29 cellular contexts compared by ENCODE assay signal in the genomic region with DNA sequence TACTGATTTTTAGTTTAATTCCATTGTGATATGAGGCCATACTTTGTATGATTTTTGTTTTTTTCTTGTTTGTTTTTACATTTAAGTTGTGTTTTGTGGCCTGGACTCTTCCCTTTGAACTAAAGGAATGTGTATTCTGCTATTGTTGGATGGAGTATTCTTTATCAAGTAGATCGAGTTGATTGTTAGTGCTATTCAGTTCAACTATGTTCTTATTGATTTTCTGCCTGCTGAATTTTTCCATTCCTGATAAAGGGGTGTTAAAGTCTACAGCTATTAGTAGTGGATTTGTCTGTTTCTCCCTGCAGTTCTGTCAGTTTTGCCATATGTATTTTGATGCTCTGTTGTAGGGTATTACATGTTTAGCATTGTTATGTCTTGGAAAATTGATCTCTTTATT. TPM values are rescaled to one million over a fixed set of nuclear protein-coding genes. Genes with fewer than 3 reads are reported as not detected.
"Had no signal": no experiment of that assay in that cellular context is flagged by ENCODE, and none has a peak within 500 bp of the region (broad histone marks: within the 10 kb centered on the region; RNA-seq: fewer than 3 reads in every experiment).

No MANE protein-coding gene starts in this region.

- H3K4me3 Mint-ChIP-seq: activated CD4-positive, alpha-beta T cell treated with anti-CD3 and anti-CD28 coated beads, Interleukin-2, amount 10 ng/mL, durations not matched to agents 7 days and 5 days; activated CD8-positive, alpha-beta T cell treated with anti-CD3 and anti-CD28 coated beads, Interleukin-2, amount 10 ng/mL, durations not matched to agents 7 days and 5 days; activated T-cell treated with anti-CD3 and anti-CD28 coated beads, Interleukin-2, amount 50 U/mL, for 24 hours; T-helper 1 cell treated with Interleukin-12 subunit alpha and Interleukin-12 subunit beta and Interleukin-4 antibody, amounts not matched to agents 30 μg/mL and 1 μg/mL, for 36 hours; T-helper 2 cell treated with Interferon-gamma antibody and Interleukin-4, amounts not matched to agents 5 μg/mL and 100 μg/mL, for 36 hours had no signal

- H3K27me3 Mint-ChIP-seq: activated CD4-positive, alpha-beta T cell treated with anti-CD3 and anti-CD28 coated beads, Interleukin-2, amount 10 ng/mL, durations not matched to agents 7 days and 5 days; activated T-cell treated with anti-CD3 and anti-CD28 coated beads, Interleukin-2, amount 50 U/mL, for 24 hours had no signal

- DNase-seq: activated CD4-positive, alpha-beta T cell treated with anti-CD3 and anti-CD28 coated beads, Interleukin-2, amount 10 ng/mL, durations not matched to agents 7 days and 5 days; activated CD4-positive, alpha-beta T cell treated with anti-CD3 and anti-CD28 coated beads, Interleukin-2, amount 50 U/mL, for 48 hours; activated CD8-positive, alpha-beta T cell treated with anti-CD3 and anti-CD28 coated beads, Interleukin-2, amount 10 ng/mL, durations not matched to agents 7 days and 5 days; activated effector memory CD4-positive, alpha-beta T cell treated with anti-CD3 and anti-CD28 coated beads, Interleukin-2, amount 50 U/mL, for 16 hours; activated naive CD4-positive, alpha-beta T cell; activated T-cell treated with anti-CD3 and anti-CD28 coated beads, Interleukin-2, amount 50 U/mL, for 24 hours; amniotic stem cell; Kasumi-1; KBM-7; MG63; NCI-H1092; NCI-H1436 treated with DMSO at 0.1 percent for 48 hours; NCI-H1694 treated with DMSO at 0.1 percent for 48 hours; NCI-H2029; NCI-H510A; NCI-H526; NCI-H748 treated with DMSO at 0.1 percent for 48 hours; NK-92 treated with Interleukin-12 subunit alpha and Interleukin-12 subunit beta, amount 100 ng/mL, for 24 hours; PC-3; Peyer's patch; RPMI8226; SHP77 treated with DMSO at 0.1 percent for 48 hours; SK-N-SH had no signal

- ATAC-seq: activated CD8-positive, alpha-beta T cell treated with anti-CD3 and anti-CD28 coated beads, Interleukin-2, amount 10 ng/mL, durations not matched to agents 7 days and 5 days; activated naive CD4-positive, alpha-beta T cell treated with anti-CD3 and anti-CD28 coated beads, Interleukin-2, amount 50 U/mL, for 72 hours; PC-3 had no signal

- H3K27ac Mint-ChIP-seq: activated CD4-positive, alpha-beta T cell treated with anti-CD3 and anti-CD28 coated beads, Interleukin-2, amount 10 ng/mL, durations not matched to agents 7 days and 5 days; activated CD8-positive, alpha-beta T cell treated with anti-CD3 and anti-CD28 coated beads, Interleukin-2, amount 10 ng/mL, durations not matched to agents 7 days and 5 days; activated naive CD4-positive, alpha-beta T cell treated with anti-CD3 and anti-CD28 coated beads, Interleukin-2, amount 50 U/mL, for 72 hours; activated T-cell treated with anti-CD3 and anti-CD28 coated beads, Interleukin-2, amount 50 U/mL, for 24 hours; T-helper 1 cell treated with Interleukin-12 subunit alpha and Interleukin-12 subunit beta and Interleukin-4 antibody, amounts not matched to agents 30 μg/mL and 1 μg/mL, for 36 hours; T-helper 2 cell treated with Interferon-gamma antibody and Interleukin-4, amounts not matched to agents 5 μg/mL and 100 μg/mL, for 36 hours had no signal

- H3K27ac ChIP-seq: ascending aorta, cardiac muscle cell, Peyer's patch, SJSA1 had no signal

RNA-seq across cellular contexts. Expression of gene RSAD2, which starts 54.2 kb away (rescaled TPM):
- total RNA-seq: SJSA1 had no signal
